Comparison of ENCODE assay signal across 19 cellular contexts in genomic region chr14:102225386-102225785, GRCh38.
A peak's percentile ranks its signal among the peaks of the same experiment; 100 is the strongest.
DNase-seq lines count a peak whose midpoint lies in the region; ATAC-seq and TF ChIP-seq lines count a peak whose summit lies in the region.
"Had no signal": no experiment of that assay in that cellular context is flagged by ENCODE, and none has a peak within 500 bp of the region (broad histone marks: within the 10 kb centered on the region; RNA-seq: fewer than 3 reads in every experiment).

No MANE protein-coding gene starts in this region.

- H3K4me1 ChIP-seq in OCI-LY1 (ENCODE audit: insufficient read depth, low read length, severe bottlenecking), result peaks cover 35% of the 10 kb centered on the region
- H3K4me1 ChIP-seq in PC-9 (replicated peaks; ENCODE audit: insufficient read depth), result peaks cover 11% of the 10 kb centered on the region

- H3K9me3 ChIP-seq in OCI-LY1 (ENCODE audit: low read length) (no peaks in the 10 kb centered on the region), PC-9 (ENCODE audit: insufficient read depth, low read depth) (no peaks in the 10 kb centered on the region)

- no peaks in the 10 kb centered on the region for H3F3A ChIP-seq in OCI-LY1 (ENCODE audit: insufficient read depth, low read length)
- peaks cover 32% of the 10 kb centered on the region for H3F3A ChIP-seq in PC-9 (ENCODE audit: insufficient read depth, low read depth)

- H3K4me3 Mint-ChIP-seq in brain, result no peak overlapping the region
- H3K4me3 Mint-ChIP-seq in glutamatergic neuron (ENCODE audit: unreplicated experiment), result no peak overlapping the region
- H3K4me3 Mint-ChIP-seq in stimulated activated effector memory CD8-positive, alpha-beta T cell treated with anti-CD3 and anti-CD28 coated beads, Interleukin-12 subunit alpha, Interleukin-12 subunit beta, amount 100 ng/mL, for 72 hours, result no peak overlapping the region
- H3K4me3 Mint-ChIP-seq: B cell; CD4-positive, alpha-beta T cell had no signal

- no peak for TF ChIP-seq CTCF in OCI-LY1 (IDR thresholded peaks at IDR 0.05; ENCODE audit: low read length)
- no peak for TF ChIP-seq CTCF in brain (conservative IDR thresholded peaks at IDR 0.05)
- no peak for TF ChIP-seq CTCF in glutamatergic neuron (IDR thresholded peaks at IDR 0.05; ENCODE audit: partially characterized antibody, unreplicated experiment)
- TF ChIP-seq CTCF in PC-9 (conservative IDR thresholded peaks at IDR 0.05), result no peak

- H3K9ac ChIP-seq in OCI-LY1 (ENCODE audit: low read length), result peak overlapping the region; percentile 65; the same call in 1 of the 2 replicates

- H4K20me1 ChIP-seq in OCI-LY1 (ENCODE audit: insufficient read depth, low read length) (no peaks in the 10 kb centered on the region), PC-9 (ENCODE audit: insufficient read depth) (no peaks in the 10 kb centered on the region)

- H3K4me1 Mint-ChIP-seq in brain (peaks cover 12% of the 10 kb centered on the region), glutamatergic neuron (ENCODE audit: low read depth, unreplicated experiment) (peaks cover 24% of the 10 kb centered on the region)
- peaks cover 12% of the 10 kb centered on the region for H3K4me1 Mint-ChIP-seq in stimulated activated effector memory CD8-positive, alpha-beta T cell treated with anti-CD3 and anti-CD28 coated beads, Interleukin-12 subunit alpha, Interleukin-12 subunit beta, amount 100 ng/mL, for 72 hours

- H3K9me2 ChIP-seq in OCI-LY1 (ENCODE audit: low read depth, low read length) (no peaks in the 10 kb centered on the region), PC-9 (ENCODE audit: insufficient read depth) (no peaks in the 10 kb centered on the region)

- H3K27me3 Mint-ChIP-seq in brain (no peaks in the 10 kb centered on the region), glutamatergic neuron (ENCODE audit: unreplicated experiment) (peaks cover 12% of the 10 kb centered on the region)
- H3K27me3 Mint-ChIP-seq: B cell; CD4-positive, alpha-beta T cell had no signal

- H3K79me2 ChIP-seq in OCI-LY1 (ENCODE audit: insufficient read depth, low read length), result no peaks in the 10 kb centered on the region
- no peaks in the 10 kb centered on the region for H3K79me2 ChIP-seq in PC-9 (ENCODE audit: low read depth)

- CTCF ChIA-PET in PC-9 (lab: Charles Lee), result no interaction called here

- POLR2A ChIA-PET in PC-9 (lab: Charles Lee; ENCODE audit: unreplicated experiment), result no interaction called here

- BruUV-seq in PC-9 (replicated peaks; lab: Mats Ljungman, UMichigan), result no TSS peak

- peaks cover 22% of the 10 kb centered on the region for H3K36me3 Mint-ChIP-seq in brain
- peaks cover 5% of the 10 kb centered on the region for H3K36me3 Mint-ChIP-seq in glutamatergic neuron (ENCODE audit: unreplicated experiment)
- peaks cover 10% of the 10 kb centered on the region for H3K36me3 Mint-ChIP-seq in stimulated activated effector memory CD8-positive, alpha-beta T cell treated with anti-CD3 and anti-CD28 coated beads, Interleukin-12 subunit alpha, Interleukin-12 subunit beta, amount 100 ng/mL, for 72 hours

- H3K4me3 ChIP-seq in OCI-LY1 (ENCODE audit: low read depth, low read length, poor library complexity, severe bottlenecking), result no peak overlapping the region
- H3K4me3 ChIP-seq in PC-9, result no peak overlapping the region
- H3K4me3 ChIP-seq: K562, SK-N-MC had no signal

- H2AFZ ChIP-seq in OCI-LY1 (ENCODE audit: low read length), result no peak overlapping the region
- no peak overlapping the region for H2AFZ ChIP-seq in PC-9

- no peak for DNase-seq in glutamatergic neuron
- DNase-seq in stimulated activated effector memory CD8-positive, alpha-beta T cell treated with anti-CD3 and anti-CD28 coated beads, Interleukin-12 subunit alpha, Interleukin-12 subunit beta, amount 100 ng/mL, for 72 hours (ENCODE audit: low spot score in 2 of 2), result no peak
- DNase-seq in stimulated activated CD8-positive, alpha-beta memory T cell treated with anti-CD3 and anti-CD28 coated beads, Interleukin-4, amount 100 ng/mL, for 48 hours, result no peak
- DNase-seq in PC-9, result no peak
- DNase-seq in activated naive CD4-positive, alpha-beta T cell (lab: John Stamatoyannopoulos, UW), result no peak
- DNase-seq: CD4-positive, alpha-beta T cell; DMS79 treated with DMSO at 0.1 percent for 48 hours; HCEC 1CT; MV-4-11; NCI-H1417; NCI-H1930; NCI-H446 treated with DMSO at 0.1 percent for 48 hours; NCI-H748 treated with DMSO at 0.1 percent for 48 hours had no signal

- intact Hi-C loops in PC-9 (cut with micrococcal nuclease; ENCODE audit: unreplicated experiment), result no loop called here

- H3K36me3 ChIP-seq in OCI-LY1 (ENCODE audit: insufficient read depth, low read length) (peaks cover under 1% of the 10 kb centered on the region; the same call in 1 of the 2 replicates), PC-9 (ENCODE audit: low read depth) (0 out of 2 replicates have a peak, but pooled peaks cover 4% of the 10 kb centered on the region)

- H3K9me3 Mint-ChIP-seq in brain (no peaks in the 10 kb centered on the region), glutamatergic neuron (ENCODE audit: unreplicated experiment) (peaks cover 17% of the 10 kb centered on the region)
- no peaks in the 10 kb centered on the region for H3K9me3 Mint-ChIP-seq in stimulated activated effector memory CD8-positive, alpha-beta T cell treated with anti-CD3 and anti-CD28 coated beads, Interleukin-12 subunit alpha, Interleukin-12 subunit beta, amount 100 ng/mL, for 72 hours
- H3K9me3 Mint-ChIP-seq: CD4-positive, alpha-beta T cell had no signal

- H3K27ac Mint-ChIP-seq in brain, result peak overlapping the region in 3 of 5 experiments; percentile 28 to 75 (median 62)
- peak overlapping the region; percentile 80 for H3K27ac Mint-ChIP-seq in glutamatergic neuron (ENCODE audit: unreplicated experiment)
- H3K27ac Mint-ChIP-seq in stimulated activated effector memory CD8-positive, alpha-beta T cell treated with anti-CD3 and anti-CD28 coated beads, Interleukin-12 subunit alpha, Interleukin-12 subunit beta, amount 100 ng/mL, for 72 hours, result peak overlapping the region; percentile 30
- H3K27ac Mint-ChIP-seq: B cell; CD4-positive, alpha-beta T cell had no signal

- H3K27ac ChIP-seq in OCI-LY1 (ENCODE audit: low read depth, low read length, poor library complexity, severe bottlenecking), result peak overlapping the region; percentile 90
- no peak overlapping the region for H3K27ac ChIP-seq in PC-9
- H3K27ac ChIP-seq: SK-N-MC had no signal

- no peak for ATAC-seq in stimulated activated effector memory CD8-positive, alpha-beta T cell treated with anti-CD3 and anti-CD28 coated beads, Interleukin-12 subunit alpha, Interleukin-12 subunit beta, amount 100 ng/mL, for 72 hours
- ATAC-seq: K562, Right ventricle myocardium inferior had no signal

- H3K4me2 ChIP-seq in OCI-LY1 (ENCODE audit: low read length) (peak overlapping the region; percentile 73; the same call in 1 of the 2 replicates), PC-9 (no peak overlapping the region)

- H3K27me3 ChIP-seq in OCI-LY1 (ENCODE audit: insufficient read depth, low read length) (no peaks in the 10 kb centered on the region), PC-9 (ENCODE audit: insufficient read depth, low read depth) (no peaks in the 10 kb centered on the region)

Comparison
In these comparisons a context has a peak if more than half of its experiments do, and no peak if none do; other contexts are left out.
1. H3K27ac Mint-ChIP-seq: peak in every context shown above with its lines; median percentile 80 in glutamatergic neuron; 62 in brain; 30 in stimulated activated effector memory CD8-positive, alpha-beta T cell treated with anti-CD3 and anti-CD28 coated beads, Interleukin-12 subunit alpha, Interleukin-12 subunit beta, amount 100 ng/mL, for 72 hours.